ENCODE assay signal across 7 cellular contexts in the genomic region with DNA sequence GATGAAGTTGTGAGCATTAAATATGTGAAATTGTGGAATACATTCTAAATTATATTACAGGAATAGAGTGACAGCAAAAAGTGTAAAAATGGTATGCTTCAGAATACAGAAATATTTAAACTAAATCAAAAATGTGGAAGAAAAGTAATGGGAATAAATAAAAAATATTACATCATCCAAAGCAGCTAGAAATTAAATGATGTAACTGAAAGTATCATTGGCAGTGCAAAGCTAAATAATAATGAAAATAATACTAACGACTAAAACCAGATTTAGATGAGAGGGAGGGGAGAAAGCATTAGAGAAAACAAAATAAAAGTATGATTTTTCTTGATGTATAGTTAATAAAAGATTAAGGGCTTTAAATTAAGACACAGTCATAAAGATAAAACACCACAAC.
"Had no signal": no experiment of that assay in that cellular context is flagged by ENCODE, and none has a peak within 500 bp of the region (broad histone marks: within the 10 kb centered on the region; RNA-seq: fewer than 3 reads in every experiment).

No MANE protein-coding gene starts in this region.

- ATAC-seq: K562 had no signal

- H3K36me3 Mint-ChIP-seq: IgD-negative memory B cell had no signal

- H3K27ac ChIP-seq: HL-60 had no signal

- H3K4me1 Mint-ChIP-seq: IgD-negative memory B cell had no signal

- H3K27me3 Mint-ChIP-seq: IgD-negative memory B cell had no signal

- H3K27ac Mint-ChIP-seq: IgD-negative memory B cell had no signal

- DNase-seq: IMR-90, KBM-7, KG1 had no signal

- FAIRE-seq: HTR-8/SVneo, K562 had no signal

- H3K4me3 Mint-ChIP-seq: IgD-negative memory B cell had no signal

- H3K4me3 ChIP-seq: K562 had no signal
